Comparison of ENCODE assay signal across 8 cellular contexts in the genomic region with DNA sequence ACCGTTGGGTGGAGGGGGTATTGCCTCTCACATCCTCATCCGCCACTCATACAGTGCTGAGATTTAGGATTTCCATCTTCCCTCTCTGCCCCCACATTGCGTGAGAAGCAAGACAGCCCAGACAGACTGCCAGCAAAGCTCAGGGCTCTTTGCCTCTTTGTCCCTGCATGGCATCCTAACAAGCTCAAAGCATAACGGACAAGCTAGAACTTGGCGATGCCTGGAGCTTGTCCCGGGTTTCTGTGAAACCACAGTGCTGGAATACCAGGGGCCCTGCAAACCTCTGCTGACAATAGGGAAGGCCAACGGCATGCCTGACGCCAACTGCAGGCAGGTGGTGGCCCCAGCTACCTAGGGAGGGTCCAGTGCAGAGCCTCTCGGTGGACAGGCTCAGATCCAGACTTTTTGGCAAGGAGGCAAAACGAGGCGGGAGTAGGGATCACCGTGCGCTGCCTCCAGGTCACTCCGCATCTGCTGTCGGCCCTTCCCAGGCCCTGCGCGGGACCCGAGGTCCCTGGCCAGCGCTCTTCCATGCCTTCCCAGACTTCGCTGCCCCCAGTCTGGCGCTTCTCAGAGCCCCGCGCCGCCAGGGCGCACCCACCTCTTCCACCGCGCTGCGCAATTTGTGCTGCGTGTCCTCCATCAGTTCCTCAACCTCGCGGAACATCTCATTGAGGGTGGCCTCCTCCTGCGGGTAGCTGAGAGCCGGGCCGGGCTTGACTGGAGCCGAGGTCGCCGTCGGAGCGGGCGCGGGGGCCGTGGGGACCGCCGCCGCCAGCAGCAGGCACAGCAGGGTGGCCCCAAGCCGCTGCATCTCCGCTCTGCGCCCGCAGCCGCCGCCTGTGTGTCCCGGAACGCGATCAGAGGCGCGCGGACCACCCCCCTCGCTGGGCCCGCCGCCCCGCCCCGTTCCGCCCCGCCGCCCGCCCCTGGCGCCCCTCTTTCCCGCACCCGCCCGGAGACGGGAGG. TPM values are rescaled to one million over a fixed set of nuclear protein-coding genes. Genes with fewer than 3 reads are reported as not detected.
DNase-seq lines count a peak whose midpoint lies in the region; ATAC-seq and TF ChIP-seq lines count a peak whose summit lies in the region.

A gene (minus strand): TSS at position 858 of the 969 bp plus-strand sequence. CDS start 44 bp downstream, at position 814.

- intact Hi-C loops in mammary epithelial cell (cut with micrococcal nuclease): loop anchor here (1.0 to 5.0 kb wide), 3 partner anchors 23 to 276 kb away; no protein-coding TSS in a partner anchor
- intact Hi-C loops in gastrocnemius medialis (cut with DNase I; ENCODE audit: low total_unique reads): loop anchor here (5.0 kb wide), 1 partner anchor 36 kb away; no protein-coding TSS in a partner anchor

- DNase-seq in activated gamma-delta T cell treated with Interleukin-2 at 50 U/mL for 16 hours (peak; percentile 21), activated gamma-delta T cell (lab: John Stamatoyannopoulos, UW) (no peak), mammary epithelial cell (peak; percentile 88), gastrocnemius medialis (no peak), NOMO-1 treated with DMSO at 0.1 percent for 48 hours (lab: John Stamatoyannopoulos, UW; ENCODE audit: unreplicated experiment) (no peak)
- no peak for DNase-seq in stimulated activated CD4-positive, alpha-beta T cell treated with anti-CD3 and anti-CD28 coated beads, Interleukin-12 subunit alpha, Interleukin-12 subunit beta, amount 100 ng/mL, for 4 hours

- dilution Hi-C loops in mammary epithelial cell (cut with HindIII; ENCODE audit: low sequenced_read_pairs): loop anchor here (5.0 kb wide), 1 partner anchor 61 kb away; no protein-coding TSS in a partner anchor

- 2% methylated on average over 24 of the region's 71 CpGs for WGBS in mammary epithelial cell (ENCODE audit: low coverage, missing lambda C conversion rate)

- H2AFZ ChIP-seq in mammary epithelial cell (ENCODE audit: low read depth, low read length): peak within 1 kb of the TSS; percentile 86

- H3K4me1 ChIP-seq in mammary epithelial cell (ENCODE audit: insufficient read depth, low read length) (peaks cover 41% of the 10 kb centered on the region), iPS-20b (ENCODE audit: insufficient read depth, low read length) (0 out of 2 replicates have a peak, but pooled peaks cover 11% of the 10 kb centered on the region), gastrocnemius medialis (peaks cover 15 to 20% of the 10 kb centered on the region in 2 donors)

- H4K20me1 ChIP-seq in mammary epithelial cell (ENCODE audit: insufficient read depth, low read length): no peaks in the 10 kb centered on the region

- H3K4me2 ChIP-seq in mammary epithelial cell (ENCODE audit: insufficient read depth, low read depth, low read length): peak within 1 kb of the TSS; percentile 94

- H3K79me2 ChIP-seq in mammary epithelial cell (ENCODE audit: insufficient read depth, low read length): peaks cover 49% of the 10 kb centered on the region

- in situ Hi-C loops in mammary epithelial cell (cut with MboI; ENCODE audit: low sequenced_read_pairs in 2 of 2): no loop called here
- in situ Hi-C loops in gastrocnemius medialis (cut with MboI; ENCODE audit: low sequenced_read_pairs in 4 of 4): no loop called here

- H3K9ac ChIP-seq in mammary epithelial cell (ENCODE audit: insufficient read depth, low read length) (peak within 1 kb of the TSS; percentile 51), iPS-20b (ENCODE audit: low read depth, low read length) (peak within 1 kb of the TSS; percentile 59; the same call in 1 of the 2 replicates)

- TF ChIP-seq CTCF in mammary epithelial cell (conservative IDR thresholded peaks at IDR 0.05 in 1 of 2, IDR thresholded peaks at IDR 0.05 in 1 of 2; ENCODE audit: extremely low read depth in 1 of 2, insufficient read depth in 1 of 2, low read depth in 1 of 2, low read length in 2 of 2) (no peak), gastrocnemius medialis (IDR thresholded peaks at IDR 0.05 in 4 of 5, conservative IDR thresholded peaks at IDR 0.05 in 1 of 5) (no peak)

- H3K36me3 ChIP-seq in mammary epithelial cell (ENCODE audit: insufficient read depth, low read length) (peaks cover 3% of the 10 kb centered on the region), iPS-20b (ENCODE audit: insufficient read depth, low read depth, low read length) (no peaks in the 10 kb centered on the region; the same call in 1 of the 2 replicates), gastrocnemius medialis (no peaks in the 10 kb centered on the region)

- CTCF ChIA-PET in mammary epithelial cell (lab: Charles Lee; ENCODE audit: low non-redundant PET): interaction anchor here (0.6 to 1.2 kb wide), 2 partner anchors 14 to 36 kb away, joined by 3 to 11 read pairs; no protein-coding TSS in a partner anchor

- H3K27ac ChIP-seq in mammary epithelial cell (ENCODE audit: insufficient read depth, low read depth, low read length) (peak within 1 kb of the TSS; percentile 69), iPS-20b (ENCODE audit: low read length) (no peak within 1 kb of the TSS), gastrocnemius medialis (no peak within 1 kb of the TSS)

- TF ChIP-seq POLR2A in gastrocnemius medialis (IDR thresholded peaks at IDR 0.05): no peak

- H3K4me3 ChIP-seq in mammary epithelial cell (replicated peaks in 1 of 3; ENCODE audit: insufficient read depth in 1 of 3, low read depth in 2 of 3, low read length in 3 of 3) (peak within 1 kb of the TSS; percentile 59 to 85 (median 77)), iPS-20b (ENCODE audit: low read length) (peak within 1 kb of the TSS; percentile 81), gastrocnemius medialis (peak within 1 kb of the TSS; percentile 47 to 55 (median 52))

- TSS peak; percentile 17 for BruUV-seq in mammary epithelial cell (replicated peaks; lab: Mats Ljungman, UMichigan)

- H3K9me3 ChIP-seq in mammary epithelial cell (replicated peaks; ENCODE audit: insufficient read depth, low read length) (no peaks in the 10 kb centered on the region), iPS-20b (ENCODE audit: insufficient read depth, low read depth, low read length) (no peaks in the 10 kb centered on the region), gastrocnemius medialis (no peaks in the 10 kb centered on the region)

- ATAC-seq in gastrocnemius medialis: peak in 1 of 2 donors; percentile 26
- ATAC-seq in HG03280 (IDR thresholded peaks at IDR 0.05; ENCODE audit: unreplicated experiment): no peak

- H3K27me3 ChIP-seq in mammary epithelial cell (ENCODE audit: insufficient read depth, low read length) (no peaks in the 10 kb centered on the region), iPS-20b (ENCODE audit: insufficient read depth, low read length) (peaks cover 33% of the 10 kb centered on the region), gastrocnemius medialis (peaks cover 33 to 38% (median 36%) of the 10 kb centered on the region in 3 donors)

RNA-seq across cellular contexts. Expression of the gene that starts here (rescaled TPM):
- 100 to 1,000 TPM; 299 to 771 TPM for total RNA-seq in mammary epithelial cell
- 326 TPM for polyA plus RNA-seq in mammary epithelial cell
- polyA minus RNA-seq in mammary epithelial cell: 122 TPM
- total RNA-seq in gastrocnemius medialis: 10 to 100 TPM in 1 of 4 donors, 1 to 10 TPM in 3; 4.1 to 31.7 (median 7.2) TPM

Comparison
In these comparisons a context has a peak if more than half of its experiments do, and no peak if none do; other contexts are left out.
1. RNA of the gene that starts here (total RNA-seq): 299 to 771 TPM in mammary epithelial cell; 4.1 to 31.7 TPM in gastrocnemius medialis; every median in the first group is over 4 times any median in the second.
2. DNase-seq: peak in activated gamma-delta T cell treated with Interleukin-2 at 50 U/mL for 16 hours (single experiment) and mammary epithelial cell (single experiment); none in activated gamma-delta T cell (single experiment), gastrocnemius medialis (0 of 2), NOMO-1 treated with DMSO at 0.1 percent for 48 hours (single experiment) and stimulated activated CD4-positive, alpha-beta T cell treated with anti-CD3 and anti-CD28 coated beads, Interleukin-12 subunit alpha, Interleukin-12 subunit beta, amount 100 ng/mL, for 4 hours (single experiment).
3. Peak in every context shown above with its lines, with median percentiles within 50 percentile points of each other: H3K4me3 ChIP-seq.